1 cellular context compared by ENCODE assay signal in genomic region chr16:66752379-66752778, GRCh38.
TF ChIP-seq lines count a peak whose summit lies in the region.

No MANE protein-coding gene starts in this region.

TF ChIP-seq in IMR-90, 13 proteins besides CTCF, POLR2A, EP300 and RAD21 (continued from another document):
- TF ChIP-seq ELK1 (IDR thresholded peaks at IDR 0.05; ENCODE audit: borderline replicate concordance, low read depth, low read length) (no peak), CEBPB (IDR thresholded peaks at IDR 0.05; ENCODE audit: low read depth, low read length) (no peak), FOS (IDR thresholded peaks at IDR 0.05; ENCODE audit: low read depth, low read length) (no peak), MAFK (IDR thresholded peaks at IDR 0.05; ENCODE audit: low read depth, low read length) (no peak), BHLHE40 (IDR thresholded peaks at IDR 0.05; ENCODE audit: low read depth, low read length) (no peak), MAZ (IDR thresholded peaks at IDR 0.05; ENCODE audit: borderline replicate concordance, low read depth, low read length) (no peak), NFE2L2 (IDR thresholded peaks at IDR 0.05; ENCODE audit: low read depth, low read length) (no peak), RFX5 (IDR thresholded peaks at IDR 0.05; ENCODE audit: low read depth, low read length) (no peak)
